ENCODE assay signal across 1 cellular context in the genomic region with DNA sequence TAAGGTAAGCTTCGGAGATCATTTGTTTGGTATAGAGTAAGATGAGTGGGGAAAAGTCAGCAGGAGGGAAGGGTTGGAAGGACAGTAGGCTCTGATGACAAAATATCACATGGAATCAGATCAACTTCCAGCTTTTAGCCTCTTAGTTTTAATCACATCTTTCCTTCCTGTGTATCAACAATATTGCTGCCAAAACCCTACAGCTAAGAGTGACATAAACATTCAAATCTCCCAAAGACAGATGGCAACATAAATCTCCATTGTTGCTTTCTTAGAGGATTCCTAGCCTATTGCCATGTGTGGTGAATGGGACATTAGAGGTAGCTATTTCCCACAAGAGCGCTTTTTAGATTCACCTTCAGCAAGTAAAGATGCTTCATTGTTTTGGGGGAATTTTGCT.
TF ChIP-seq lines count a peak whose summit lies in the region.

No MANE protein-coding gene starts in this region.

TF ChIP-seq in WTC11, 78 proteins besides CTCF, POLR2A, EP300 and RAD21 (continued from another document):
- TF ChIP-seq, protein P1, sequence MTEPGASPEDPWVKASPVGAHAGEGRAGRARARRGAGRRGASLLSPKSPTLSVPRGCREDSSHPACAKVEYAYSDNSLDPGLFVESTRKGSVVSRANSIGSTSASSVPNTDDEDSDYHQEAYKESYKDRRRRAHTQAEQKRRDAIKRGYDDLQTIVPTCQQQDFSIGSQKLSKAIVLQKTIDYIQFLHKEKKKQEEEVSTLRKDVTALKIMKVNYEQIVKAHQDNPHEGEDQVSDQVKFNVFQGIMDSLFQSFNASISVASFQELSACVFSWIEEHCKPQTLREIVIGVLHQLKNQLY (CRISPR knock-in tag; IDR thresholded peaks at IDR 0.05): no peak
